In the genomic region with DNA sequence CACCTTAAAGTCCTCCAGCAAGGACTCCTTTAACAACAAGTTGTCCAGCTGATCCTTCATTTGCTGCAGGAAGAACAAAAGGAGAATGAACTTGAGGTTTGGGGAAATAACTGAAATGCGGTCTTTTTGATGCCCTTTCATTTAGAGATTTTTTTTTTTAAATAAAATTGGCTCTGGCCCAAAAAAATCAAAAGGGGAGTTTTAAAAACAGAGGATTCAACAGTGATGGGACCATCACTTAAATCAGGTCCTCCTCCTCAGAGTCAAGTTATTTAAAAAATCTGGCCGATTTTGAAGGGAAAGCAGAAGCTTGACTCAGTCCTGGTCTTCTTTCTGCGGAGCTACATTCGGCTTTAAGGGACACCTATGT, we compare ENCODE assay signal across 1 cellular context.
A peak's percentile ranks its signal among the peaks of the same experiment; 100 is the strongest.
TF ChIP-seq lines count a peak whose summit lies in the region.

No MANE protein-coding gene starts in this region.

TF ChIP-seq in K562, 482 proteins besides CTCF, POLR2A, EP300 and RAD21:
- TF ChIP-seq KAT7 (CRISPR knock-in tag; IDR thresholded peaks at IDR 0.05; ENCODE audit: borderline replicate concordance), result no peak
- TF ChIP-seq SMAD4 (CRISPR knock-in tag; conservative IDR thresholded peaks at IDR 0.05), result no peak
- peak; percentile 4; the same call in 1 of the 2 replicates for TF ChIP-seq ELF1 (tag; IDR thresholded peaks at IDR 0.05)
- TF ChIP-seq NR1H2 (CRISPR knock-in tag; IDR thresholded peaks at IDR 0.05), result no peak
- no peak for TF ChIP-seq NFE2L1 (tag; IDR thresholded peaks at IDR 0.05; ENCODE audit: borderline replicate concordance, low read depth)
- 0 out of 2 replicates have a peak, but pooled peaks have one; percentile 15 for TF ChIP-seq L3MBTL2 (IDR thresholded peaks at IDR 0.05)
- TF ChIP-seq NFIC (IDR thresholded peaks at IDR 0.05), result peak; percentile 65
TF ChIP-seq in K562: peak in this region for 3.
